In genomic region chr10:97065686-97066679, GRCh38 we compare ENCODE assay signal across 11 cellular contexts.
"Had no signal": no experiment of that assay in that cellular context is flagged by ENCODE, and none has a peak within 500 bp of the region (broad histone marks: within the 10 kb centered on the region; RNA-seq: fewer than 3 reads in every experiment).

No MANE protein-coding gene starts in this region.

- H3K4me3 Mint-ChIP-seq: activated naive CD4-positive, alpha-beta T cell treated with anti-CD3 and anti-CD28 coated beads for 36 hours; activated naive CD8-positive, alpha-beta T cell treated with anti-CD3 and anti-CD28 coated beads, Interleukin-2, amount 50 U/mL, for 24 hours; neural crest cell; stimulated activated effector memory CD8-positive, alpha-beta T cell treated with anti-CD3 and anti-CD28 coated beads, Interleukin-12 subunit alpha, Interleukin-12 subunit beta, amount 100 ng/mL, for 72 hours had no signal

- H3K27ac ChIP-seq: breast epithelium, gastroesophageal sphincter, parathyroid adenoma had no signal

- H3K27me3 ChIP-seq: breast epithelium, dorsolateral prefrontal cortex had no signal

- H3K36me3 ChIP-seq: breast epithelium, gastroesophageal sphincter had no signal

- H3K36me3 Mint-ChIP-seq: stimulated activated effector memory CD8-positive, alpha-beta T cell treated with anti-CD3 and anti-CD28 coated beads, Interleukin-12 subunit alpha, Interleukin-12 subunit beta, amount 100 ng/mL, for 72 hours had no signal

- DNase-seq: activated naive CD4-positive, alpha-beta T cell treated with anti-CD3 and anti-CD28 coated beads for 36 hours; activated naive CD8-positive, alpha-beta T cell treated with anti-CD3 and anti-CD28 coated beads, Interleukin-2, amount 50 U/mL, for 24 hours; activated T-cell treated with anti-CD3 and anti-CD28 coated beads, Interleukin-2, amount 50 U/mL, for 1 hour; erythroblast had no signal

- H2AFZ ChIP-seq: parathyroid adenoma had no signal

- H3K4me3 ChIP-seq: breast epithelium, dorsolateral prefrontal cortex, gastroesophageal sphincter had no signal

- H3K4me1 ChIP-seq: breast epithelium, gastroesophageal sphincter, parathyroid adenoma had no signal

- ATAC-seq: activated naive CD8-positive, alpha-beta T cell treated with anti-CD3 and anti-CD28 coated beads, Interleukin-2, amount 50 U/mL, for 24 hours; gastroesophageal sphincter; stimulated activated effector memory CD8-positive, alpha-beta T cell treated with anti-CD3 and anti-CD28 coated beads, Interleukin-12 subunit alpha, Interleukin-12 subunit beta, amount 100 ng/mL, for 72 hours had no signal

- H3K9ac ChIP-seq: parathyroid adenoma had no signal

- H3K4me1 Mint-ChIP-seq: neural crest cell had no signal

- H3K27ac Mint-ChIP-seq: activated naive CD4-positive, alpha-beta T cell treated with anti-CD3 and anti-CD28 coated beads for 36 hours; activated naive CD8-positive, alpha-beta T cell treated with anti-CD3 and anti-CD28 coated beads, Interleukin-2, amount 50 U/mL, for 24 hours; activated T-helper 2 cell treated with anti-CD3 and anti-CD28 coated beads, Interferon-gamma antibody, Interleukin-2, Interleukin-4, amounts not matched to agents 10 μg/mL and 5 μg/mL and 100 μg/mL, durations not matched to agents 14 hours and 24 hours and 36 hours; stimulated activated effector memory CD8-positive, alpha-beta T cell treated with anti-CD3 and anti-CD28 coated beads, Interleukin-12 subunit alpha, Interleukin-12 subunit beta, amount 100 ng/mL, for 72 hours had no signal

- H3K9me3 Mint-ChIP-seq: activated naive CD8-positive, alpha-beta T cell treated with anti-CD3 and anti-CD28 coated beads, Interleukin-2, amount 50 U/mL, for 24 hours; activated T-helper 2 cell treated with anti-CD3 and anti-CD28 coated beads, Interferon-gamma antibody, Interleukin-2, Interleukin-4, amounts not matched to agents 10 μg/mL and 5 μg/mL and 100 μg/mL, durations not matched to agents 14 hours and 24 hours and 36 hours; neural crest cell had no signal
